ENCODE assay signal across 17 cellular contexts in the genomic region with DNA sequence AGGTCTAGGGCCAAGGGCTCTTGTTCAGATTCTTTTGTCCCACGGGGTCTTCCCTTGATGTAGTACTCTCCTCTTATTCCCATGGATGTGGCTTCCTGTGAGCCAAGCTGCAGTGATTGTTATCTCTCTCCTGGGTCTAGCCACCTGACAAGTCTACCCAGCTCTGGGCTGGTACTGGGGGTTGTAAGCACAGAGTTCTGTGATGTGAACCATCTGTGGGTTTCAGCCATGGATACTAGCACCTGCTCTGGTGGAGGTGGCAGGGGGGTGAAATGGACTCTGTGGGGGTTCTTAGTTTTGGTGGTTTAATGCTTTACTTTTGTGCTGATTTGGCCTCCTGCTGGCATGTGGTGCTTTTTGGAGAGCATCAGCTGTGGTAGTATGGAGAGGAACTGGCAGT.
DNase-seq lines count a peak whose midpoint lies in the region; ATAC-seq and TF ChIP-seq lines count a peak whose summit lies in the region.
"Had no signal": no experiment of that assay in that cellular context is flagged by ENCODE, and none has a peak within 500 bp of the region (broad histone marks: within the 10 kb centered on the region; RNA-seq: fewer than 3 reads in every experiment).

No MANE protein-coding gene starts in this region.

- H3K9me3 ChIP-seq in DND-41 (ENCODE audit: insufficient read depth, low read length, severe bottlenecking): peaks cover 4% of the 10 kb centered on the region
- no peaks in the 10 kb centered on the region for H3K9me3 ChIP-seq in MM.1S (replicated peaks; ENCODE audit: insufficient read depth, low read length)
- H3K9me3 ChIP-seq in trophoblast cell (ENCODE audit: insufficient read depth, low read depth, low read length): no peaks in the 10 kb centered on the region
- H3K9me3 ChIP-seq: A549 had no signal

- no CpG with 5 or more reads among the region's 1 CpG for WGBS in trophoblast cell (ENCODE audit: extremely low coverage, insufficient coverage, insufficient read length)

- H3K36me3 ChIP-seq in DND-41 (ENCODE audit: insufficient read depth, low read length): no peaks in the 10 kb centered on the region
- no peaks in the 10 kb centered on the region for H3K36me3 ChIP-seq in MM.1S (replicated peaks; ENCODE audit: insufficient read depth, low read length)
- H3K36me3 ChIP-seq in trophoblast cell (ENCODE audit: control insufficient read depth in 1 of 2, insufficient read depth in 2 of 2, low read length in 2 of 2): no peaks in the 10 kb centered on the region
- H3K36me3 ChIP-seq: BLaER1 treated with 17β-estradiol and CSF1 and Interleukin-3, amounts not matched to agents 10 nM and 100 nM had no signal

- H2AFZ ChIP-seq in DND-41 (ENCODE audit: low read depth, low read length) (no peak overlapping the region), MM.1S (ENCODE audit: low read length) (no peak overlapping the region), trophoblast cell (ENCODE audit: insufficient read depth, low read length, poor library complexity) (no peak overlapping the region)

- no peaks in the 10 kb centered on the region for H3K79me1 ChIP-seq in trophoblast cell (ENCODE audit: low read length)

- H4K20me1 ChIP-seq in DND-41 (ENCODE audit: insufficient read depth, low read length) (no peaks in the 10 kb centered on the region), MM.1S (ENCODE audit: insufficient read depth, low read length) (no peaks in the 10 kb centered on the region)
- H4K20me1 ChIP-seq: BLaER1 treated with 17β-estradiol and CSF1 and Interleukin-3, amounts not matched to agents 10 nM and 100 nM had no signal

- H2BK5ac ChIP-seq in trophoblast cell (ENCODE audit: low read depth, low read length, poor library complexity): no peak overlapping the region

- H3K9ac ChIP-seq in DND-41 (ENCODE audit: low read depth, low read length): no peak overlapping the region
- H3K9ac ChIP-seq in MM.1S (ENCODE audit: low read length): no peak overlapping the region
- H3K9ac ChIP-seq in trophoblast cell (ENCODE audit: low read length): peak overlapping the region; percentile 25
- H3K9ac ChIP-seq: BLaER1 treated with 17β-estradiol and CSF1 and Interleukin-3, amounts not matched to agents 10 nM and 100 nM had no signal

- H2BK120ac ChIP-seq in trophoblast cell (ENCODE audit: insufficient read depth, low read length, poor library complexity): no peak overlapping the region

- no peaks in the 10 kb centered on the region for H3K9me2 ChIP-seq in MM.1S (replicated peaks; ENCODE audit: insufficient read depth, low read length)

- no peak overlapping the region for H3K4ac ChIP-seq in trophoblast cell (ENCODE audit: low read depth, low read length)

- DNase-seq in DND-41 (peak; percentile 41), MM.1S (peak; percentile 43), trophoblast cell (no peak), GM10266 (ENCODE audit: extremely low spot score) (no peak)
- DNase-seq: AML-193; Caco-2; Calu3; CD4-positive, alpha-beta T cell; CD8-positive, alpha-beta T cell; DMS79 treated with DMSO at 0.1 percent for 48 hours; EL; GDM1 had no signal

- H3K4me2 ChIP-seq in DND-41 (ENCODE audit: insufficient read depth, low read length) (no peak overlapping the region), MM.1S (ENCODE audit: low read depth, low read length) (no peak overlapping the region), trophoblast cell (ENCODE audit: low read length) (no peak overlapping the region)
- H3K4me2 ChIP-seq: A549; BLaER1 treated with 17β-estradiol and CSF1 and Interleukin-3, amounts not matched to agents 10 nM and 100 nM had no signal

- peak; percentile 54; the same call in 2 of the 3 replicates for ATAC-seq in DND-41 (ENCODE audit: insufficient read depth, low read depth)
- no peak for ATAC-seq in GM21529 (IDR thresholded peaks at IDR 0.05; ENCODE audit: unreplicated experiment)
- ATAC-seq: A549; CD8-positive, alpha-beta T cell had no signal

- H3F3A ChIP-seq in MM.1S (ENCODE audit: insufficient read depth, low read length): no peaks in the 10 kb centered on the region

- no peaks in the 10 kb centered on the region for H3K79me2 ChIP-seq in DND-41 (ENCODE audit: insufficient read depth, low read length)
- H3K79me2 ChIP-seq in MM.1S (ENCODE audit: low read length): no peaks in the 10 kb centered on the region
- H3K79me2 ChIP-seq in trophoblast cell (ENCODE audit: control insufficient read depth, insufficient read depth, low read length, poor library complexity): no peaks in the 10 kb centered on the region

- H3K18ac ChIP-seq in trophoblast cell (ENCODE audit: low read length): no peak overlapping the region

- no peak overlapping the region for H4K12ac ChIP-seq in trophoblast cell (ENCODE audit: low read depth, low read length)

- no peak overlapping the region for H4K91ac ChIP-seq in trophoblast cell (ENCODE audit: low read depth, low read length)

- no peak overlapping the region for H4K8ac ChIP-seq in trophoblast cell (ENCODE audit: low read depth, low read length)

- H3K27me3 ChIP-seq in DND-41 (ENCODE audit: insufficient read depth, low read length, poor library complexity): no peaks in the 10 kb centered on the region
- H3K27me3 ChIP-seq in MM.1S (replicated peaks; ENCODE audit: insufficient read depth, low read length): no peaks in the 10 kb centered on the region
- H3K27me3 ChIP-seq in trophoblast cell (ENCODE audit: insufficient read depth, low read length): no peaks in the 10 kb centered on the region
- H3K27me3 ChIP-seq: BLaER1 treated with 17β-estradiol and CSF1 and Interleukin-3, amounts not matched to agents 10 nM and 100 nM had no signal

- no peak overlapping the region for H3K4me3 ChIP-seq in DND-41 (ENCODE audit: low read depth in 1 of 2, low read length in 2 of 2)
- H3K4me3 ChIP-seq in MM.1S (ENCODE audit: low read length): no peak overlapping the region
- no peak overlapping the region for H3K4me3 ChIP-seq in trophoblast cell (ENCODE audit: low read depth, low read length)
- H3K4me3 ChIP-seq: A549; BLaER1 treated with 17β-estradiol and CSF1 and Interleukin-3, amounts not matched to agents 10 nM and 100 nM had no signal

- no peak overlapping the region for H2BK12ac ChIP-seq in trophoblast cell (ENCODE audit: low read length)

- no peak overlapping the region for H3K14ac ChIP-seq in trophoblast cell (ENCODE audit: low read length)

- H3K4me1 ChIP-seq in DND-41 (ENCODE audit: insufficient read depth, low read length) (peaks cover 9% of the 10 kb centered on the region; the same call in 1 of the 2 replicates), MM.1S (ENCODE audit: low read length) (no peaks in the 10 kb centered on the region), trophoblast cell (ENCODE audit: control insufficient read depth in 1 of 2, insufficient read depth in 2 of 2, low read length in 2 of 2) (no peaks in the 10 kb centered on the region)
- H3K4me1 ChIP-seq: A549; BLaER1 treated with 17β-estradiol and CSF1 and Interleukin-3, amounts not matched to agents 10 nM and 100 nM; Caco-2 had no signal

- no peak overlapping the region for H3K23ac ChIP-seq in trophoblast cell (ENCODE audit: low read length)

- no peak for TF ChIP-seq CTCF in DND-41 (IDR thresholded peaks at IDR 0.05; ENCODE audit: borderline replicate concordance, extremely low read depth, low read length, poor library complexity, severe bottlenecking)
- TF ChIP-seq CTCF in MM.1S (IDR thresholded peaks at IDR 0.05; ENCODE audit: low read length): no peak
- TF ChIP-seq CTCF in GM10266 (IDR thresholded peaks at IDR 0.05; ENCODE audit: control insufficient read depth, insufficient read depth, low read depth, missing control alignments): no peak

- no peak overlapping the region for H2AK5ac ChIP-seq in trophoblast cell (ENCODE audit: low read length)

- no peak overlapping the region for H3K27ac ChIP-seq in DND-41 (ENCODE audit: low read length)
- no peak overlapping the region for H3K27ac ChIP-seq in MM.1S (ENCODE audit: low read length)
- H3K27ac ChIP-seq in trophoblast cell (ENCODE audit: low read depth, low read length): no peak overlapping the region
- H3K27ac ChIP-seq: 22Rv1; A549; BLaER1 treated with 17β-estradiol and CSF1 and Interleukin-3, amounts not matched to agents 10 nM and 100 nM; C4-2B had no signal

Comparison
In these comparisons a context has a peak if more than half of its experiments do, and no peak if none do; other contexts are left out.
1. DNase-seq: peak in DND-41 (single experiment) and MM.1S (single experiment); none in trophoblast cell (0 of 2) and GM10266 (single experiment).